1 cellular context compared by ENCODE assay signal in genomic region chr9:734831-735511, GRCh38.
TF ChIP-seq lines count a peak whose summit lies in the region.

No MANE protein-coding gene starts in this region.

TF ChIP-seq in HepG2, 621 proteins besides CTCF, POLR2A, EP300 and RAD21 (continued from another document and continues in another):
- TF ChIP-seq GATAD2A (CRISPR knock-in tag; IDR thresholded peaks at IDR 0.05): peak; percentile 80
- TF ChIP-seq E2F5 (CRISPR knock-in tag; conservative IDR thresholded peaks at IDR 0.05): no peak
- no peak for TF ChIP-seq GABPA (IDR thresholded peaks at IDR 0.05; ENCODE audit: low read depth, low read length)
- no peak for TF ChIP-seq GABPA (CRISPR knock-in tag; IDR thresholded peaks at IDR 0.05; ENCODE audit: low read depth)
- no peak for TF ChIP-seq PBX3 (CRISPR knock-in tag; IDR thresholded peaks at IDR 0.05; ENCODE audit: borderline replicate concordance)
- peak; percentile 77 for TF ChIP-seq NR2C2 (CRISPR knock-in tag; IDR thresholded peaks at IDR 0.05; ENCODE audit: borderline replicate concordance)
- peak; percentile 71 for TF ChIP-seq ZBTB7B (CRISPR knock-in tag; IDR thresholded peaks at IDR 0.05)
- TF ChIP-seq KAT8 (CRISPR knock-in tag; IDR thresholded peaks at IDR 0.05): no peak
- TF ChIP-seq ZNF788 (CRISPR knock-in tag; IDR thresholded peaks at IDR 0.05; ENCODE audit: borderline replicate concordance): 0 out of 2 replicates have a peak, but pooled peaks have one; percentile 20
- TF ChIP-seq KDM6A (CRISPR knock-in tag; IDR thresholded peaks at IDR 0.05; ENCODE audit: low read depth): no peak
- no peak for TF ChIP-seq CC2D1A (CRISPR knock-in tag; IDR thresholded peaks at IDR 0.05)
- no peak for TF ChIP-seq GTF3A (CRISPR knock-in tag; conservative IDR thresholded peaks at IDR 0.05)
- TF ChIP-seq HNRNPUL1 (IDR thresholded peaks at IDR 0.05; ENCODE audit: low read depth, low read length): no peak
- no peak for TF ChIP-seq ZNF543 (CRISPR knock-in tag; IDR thresholded peaks at IDR 0.05)
- TF ChIP-seq DNMT1 (CRISPR knock-in tag; IDR thresholded peaks at IDR 0.05): no peak
- TF ChIP-seq ZNF12 (CRISPR knock-in tag; IDR thresholded peaks at IDR 0.05): no peak
- no peak for TF ChIP-seq ZNF367 (CRISPR knock-in tag; IDR thresholded peaks at IDR 0.05; ENCODE audit: borderline replicate concordance)
- TF ChIP-seq ZGPAT (CRISPR knock-in tag; IDR thresholded peaks at IDR 0.05): peak; percentile 72; the same call in 1 of the 2 replicates
- no peak for TF ChIP-seq RBAK (CRISPR knock-in tag; IDR thresholded peaks at IDR 0.05)
- TF ChIP-seq ZNF44 (CRISPR knock-in tag; IDR thresholded peaks at IDR 0.05): no peak
- TF ChIP-seq MAFK (conservative IDR thresholded peaks at IDR 0.05 in 1 of 2, IDR thresholded peaks at IDR 0.05 in 1 of 2; ENCODE audit: low read length in 2 of 2): no peak
- no peak for TF ChIP-seq ISX (CRISPR knock-in tag; conservative IDR thresholded peaks at IDR 0.05)
- TF ChIP-seq SNRNP70 (IDR thresholded peaks at IDR 0.05; ENCODE audit: low read depth, low read length): no peak
- TF ChIP-seq SKI (IDR thresholded peaks at IDR 0.05; ENCODE audit: partially characterized antibody): peak; percentile 98
- TF ChIP-seq SATB2 (CRISPR knock-in tag; IDR thresholded peaks at IDR 0.05): no peak
- TF ChIP-seq ZNF253 (CRISPR knock-in tag; IDR thresholded peaks at IDR 0.05; ENCODE audit: borderline replicate concordance): no peak
- no peak for TF ChIP-seq ZNF720 (CRISPR knock-in tag; IDR thresholded peaks at IDR 0.05)
- TF ChIP-seq BCL6 (CRISPR knock-in tag; IDR thresholded peaks at IDR 0.05): peak; percentile 87
- no peak for TF ChIP-seq ZNF30 (CRISPR knock-in tag; IDR thresholded peaks at IDR 0.05)
- TF ChIP-seq, protein P1, sequence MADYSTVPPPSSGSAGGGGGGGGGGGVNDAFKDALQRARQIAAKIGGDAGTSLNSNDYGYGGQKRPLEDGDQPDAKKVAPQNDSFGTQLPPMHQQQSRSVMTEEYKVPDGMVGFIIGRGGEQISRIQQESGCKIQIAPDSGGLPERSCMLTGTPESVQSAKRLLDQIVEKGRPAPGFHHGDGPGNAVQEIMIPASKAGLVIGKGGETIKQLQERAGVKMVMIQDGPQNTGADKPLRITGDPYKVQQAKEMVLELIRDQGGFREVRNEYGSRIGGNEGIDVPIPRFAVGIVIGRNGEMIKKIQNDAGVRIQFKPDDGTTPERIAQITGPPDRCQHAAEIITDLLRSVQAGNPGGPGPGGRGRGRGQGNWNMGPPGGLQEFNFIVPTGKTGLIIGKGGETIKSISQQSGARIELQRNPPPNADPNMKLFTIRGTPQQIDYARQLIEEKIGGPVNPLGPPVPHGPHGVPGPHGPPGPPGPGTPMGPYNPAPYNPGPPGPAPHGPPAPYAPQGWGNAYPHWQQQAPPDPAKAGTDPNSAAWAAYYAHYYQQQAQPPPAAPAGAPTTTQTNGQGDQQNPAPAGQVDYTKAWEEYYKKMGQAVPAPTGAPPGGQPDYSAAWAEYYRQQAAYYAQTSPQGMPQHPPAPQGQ (CRISPR knock-in tag; IDR thresholded peaks at IDR 0.05; ENCODE audit: borderline replicate concordance): no peak
- TF ChIP-seq JARID2 (CRISPR knock-in tag; IDR thresholded peaks at IDR 0.05; ENCODE audit: insufficient replicate concordance): no peak
- TF ChIP-seq, protein P2, sequence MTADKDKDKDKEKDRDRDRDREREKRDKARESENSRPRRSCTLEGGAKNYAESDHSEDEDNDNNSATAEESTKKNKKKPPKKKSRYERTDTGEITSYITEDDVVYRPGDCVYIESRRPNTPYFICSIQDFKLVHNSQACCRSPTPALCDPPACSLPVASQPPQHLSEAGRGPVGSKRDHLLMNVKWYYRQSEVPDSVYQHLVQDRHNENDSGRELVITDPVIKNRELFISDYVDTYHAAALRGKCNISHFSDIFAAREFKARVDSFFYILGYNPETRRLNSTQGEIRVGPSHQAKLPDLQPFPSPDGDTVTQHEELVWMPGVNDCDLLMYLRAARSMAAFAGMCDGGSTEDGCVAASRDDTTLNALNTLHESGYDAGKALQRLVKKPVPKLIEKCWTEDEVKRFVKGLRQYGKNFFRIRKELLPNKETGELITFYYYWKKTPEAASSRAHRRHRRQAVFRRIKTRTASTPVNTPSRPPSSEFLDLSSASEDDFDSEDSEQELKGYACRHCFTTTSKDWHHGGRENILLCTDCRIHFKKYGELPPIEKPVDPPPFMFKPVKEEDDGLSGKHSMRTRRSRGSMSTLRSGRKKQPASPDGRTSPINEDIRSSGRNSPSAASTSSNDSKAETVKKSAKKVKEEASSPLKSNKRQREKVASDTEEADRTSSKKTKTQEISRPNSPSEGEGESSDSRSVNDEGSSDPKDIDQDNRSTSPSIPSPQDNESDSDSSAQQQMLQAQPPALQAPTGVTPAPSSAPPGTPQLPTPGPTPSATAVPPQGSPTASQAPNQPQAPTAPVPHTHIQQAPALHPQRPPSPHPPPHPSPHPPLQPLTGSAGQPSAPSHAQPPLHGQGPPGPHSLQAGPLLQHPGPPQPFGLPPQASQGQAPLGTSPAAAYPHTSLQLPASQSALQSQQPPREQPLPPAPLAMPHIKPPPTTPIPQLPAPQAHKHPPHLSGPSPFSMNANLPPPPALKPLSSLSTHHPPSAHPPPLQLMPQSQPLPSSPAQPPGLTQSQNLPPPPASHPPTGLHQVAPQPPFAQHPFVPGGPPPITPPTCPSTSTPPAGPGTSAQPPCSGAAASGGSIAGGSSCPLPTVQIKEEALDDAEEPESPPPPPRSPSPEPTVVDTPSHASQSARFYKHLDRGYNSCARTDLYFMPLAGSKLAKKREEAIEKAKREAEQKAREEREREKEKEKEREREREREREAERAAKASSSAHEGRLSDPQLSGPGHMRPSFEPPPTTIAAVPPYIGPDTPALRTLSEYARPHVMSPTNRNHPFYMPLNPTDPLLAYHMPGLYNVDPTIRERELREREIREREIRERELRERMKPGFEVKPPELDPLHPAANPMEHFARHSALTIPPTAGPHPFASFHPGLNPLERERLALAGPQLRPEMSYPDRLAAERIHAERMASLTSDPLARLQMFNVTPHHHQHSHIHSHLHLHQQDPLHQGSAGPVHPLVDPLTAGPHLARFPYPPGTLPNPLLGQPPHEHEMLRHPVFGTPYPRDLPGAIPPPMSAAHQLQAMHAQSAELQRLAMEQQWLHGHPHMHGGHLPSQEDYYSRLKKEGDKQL (CRISPR knock-in tag; IDR thresholded peaks at IDR 0.05; ENCODE audit: low read depth): no peak
- no peak for TF ChIP-seq FOXM1 (CRISPR knock-in tag; IDR thresholded peaks at IDR 0.05)
- TF ChIP-seq, protein P3, sequence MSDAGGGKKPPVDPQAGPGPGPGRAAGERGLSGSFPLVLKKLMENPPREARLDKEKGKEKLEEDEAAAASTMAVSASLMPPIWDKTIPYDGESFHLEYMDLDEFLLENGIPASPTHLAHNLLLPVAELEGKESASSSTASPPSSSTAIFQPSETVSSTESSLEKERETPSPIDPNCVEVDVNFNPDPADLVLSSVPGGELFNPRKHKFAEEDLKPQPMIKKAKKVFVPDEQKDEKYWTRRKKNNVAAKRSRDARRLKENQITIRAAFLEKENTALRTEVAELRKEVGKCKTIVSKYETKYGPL (CRISPR knock-in tag; IDR thresholded peaks at IDR 0.05): no peak
- no peak for TF ChIP-seq YY1 (IDR thresholded peaks at IDR 0.05; ENCODE audit: insufficient read depth, insufficient replicate concordance, low read depth, low read length)
- TF ChIP-seq PAWR (CRISPR knock-in tag; IDR thresholded peaks at IDR 0.05; ENCODE audit: borderline replicate concordance): no peak
- TF ChIP-seq RARG (CRISPR knock-in tag; IDR thresholded peaks at IDR 0.05; ENCODE audit: low read depth): no peak
- TF ChIP-seq ZNF337 (CRISPR knock-in tag; IDR thresholded peaks at IDR 0.05; ENCODE audit: borderline replicate concordance, low read depth): no peak
- no peak for TF ChIP-seq ARNTL (CRISPR knock-in tag; IDR thresholded peaks at IDR 0.05)
- TF ChIP-seq, protein P4, sequence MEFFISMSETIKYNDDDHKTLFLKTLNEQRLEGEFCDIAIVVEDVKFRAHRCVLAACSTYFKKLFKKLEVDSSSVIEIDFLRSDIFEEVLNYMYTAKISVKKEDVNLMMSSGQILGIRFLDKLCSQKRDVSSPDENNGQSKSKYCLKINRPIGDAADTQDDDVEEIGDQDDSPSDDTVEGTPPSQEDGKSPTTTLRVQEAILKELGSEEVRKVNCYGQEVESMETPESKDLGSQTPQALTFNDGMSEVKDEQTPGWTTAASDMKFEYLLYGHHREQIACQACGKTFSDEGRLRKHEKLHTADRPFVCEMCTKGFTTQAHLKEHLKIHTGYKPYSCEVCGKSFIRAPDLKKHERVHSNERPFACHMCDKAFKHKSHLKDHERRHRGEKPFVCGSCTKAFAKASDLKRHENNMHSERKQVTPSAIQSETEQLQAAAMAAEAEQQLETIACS (CRISPR knock-in tag; IDR thresholded peaks at IDR 0.05): no peak
- TF ChIP-seq NONO (IDR thresholded peaks at IDR 0.05): no peak
- TF ChIP-seq NONO (CRISPR knock-in tag; conservative IDR thresholded peaks at IDR 0.05): 0 out of 2 replicates have a peak, but pooled peaks have one; percentile 32
- no peak for TF ChIP-seq U2AF1 (optimal IDR thresholded peaks at IDR 0.05; ENCODE audit: low read depth, low read length)
- TF ChIP-seq PCBP1 (IDR thresholded peaks at IDR 0.05; ENCODE audit: borderline replicate concordance, low read depth, low read length): no peak
- TF ChIP-seq ZNF597 (CRISPR knock-in tag; IDR thresholded peaks at IDR 0.05): no peak
- TF ChIP-seq ZNF607 (CRISPR knock-in tag; IDR thresholded peaks at IDR 0.05; ENCODE audit: borderline replicate concordance): no peak
- TF ChIP-seq, protein P5, sequence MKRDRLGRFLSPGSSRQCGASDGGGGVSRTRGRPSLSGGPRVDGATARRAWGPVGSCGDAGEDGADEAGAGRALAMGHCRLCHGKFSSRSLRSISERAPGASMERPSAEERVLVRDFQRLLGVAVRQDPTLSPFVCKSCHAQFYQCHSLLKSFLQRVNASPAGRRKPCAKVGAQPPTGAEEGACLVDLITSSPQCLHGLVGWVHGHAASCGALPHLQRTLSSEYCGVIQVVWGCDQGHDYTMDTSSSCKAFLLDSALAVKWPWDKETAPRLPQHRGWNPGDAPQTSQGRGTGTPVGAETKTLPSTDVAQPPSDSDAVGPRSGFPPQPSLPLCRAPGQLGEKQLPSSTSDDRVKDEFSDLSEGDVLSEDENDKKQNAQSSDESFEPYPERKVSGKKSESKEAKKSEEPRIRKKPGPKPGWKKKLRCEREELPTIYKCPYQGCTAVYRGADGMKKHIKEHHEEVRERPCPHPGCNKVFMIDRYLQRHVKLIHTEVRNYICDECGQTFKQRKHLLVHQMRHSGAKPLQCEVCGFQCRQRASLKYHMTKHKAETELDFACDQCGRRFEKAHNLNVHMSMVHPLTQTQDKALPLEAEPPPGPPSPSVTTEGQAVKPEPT (CRISPR knock-in tag; IDR thresholded peaks at IDR 0.05; ENCODE audit: low read depth): no peak
